In the genomic region with DNA sequence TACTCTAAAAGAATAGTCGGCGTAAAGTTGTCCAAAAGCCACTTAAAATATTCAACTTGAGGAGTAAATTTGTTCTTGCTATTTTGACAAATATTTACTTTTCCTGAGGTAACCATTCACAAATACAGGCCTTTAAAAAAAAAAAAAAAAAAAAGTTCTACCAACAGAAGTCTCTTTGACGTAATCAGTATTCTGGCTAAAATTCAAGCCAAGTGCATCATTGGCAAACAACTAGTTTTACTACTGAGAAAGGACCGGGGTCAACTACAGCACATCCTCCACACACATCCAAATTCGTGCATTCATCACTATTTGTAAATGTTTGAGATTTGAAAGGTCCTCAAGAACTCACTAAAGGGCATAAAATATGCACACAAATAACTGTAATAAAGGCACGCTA, we compare ENCODE assay signal across 11 cellular contexts. TPM values are rescaled to one million over a fixed set of nuclear protein-coding genes. Genes with fewer than 3 reads are reported as not detected.
DNase-seq lines count a peak whose midpoint lies in the region; ATAC-seq and TF ChIP-seq lines count a peak whose summit lies in the region.
"Had no signal": no experiment of that assay in that cellular context is flagged by ENCODE, and none has a peak within 500 bp of the region (broad histone marks: within the 10 kb centered on the region; RNA-seq: fewer than 3 reads in every experiment).

No MANE protein-coding gene starts in this region.

- H3K79me2 ChIP-seq in mesendoderm (ENCODE audit: control insufficient read depth, insufficient read depth, low read length) = peaks cover 40% of the 10 kb centered on the region

- peaks cover 18% of the 10 kb centered on the region for H3K4me1 ChIP-seq in ES-I3 (ENCODE audit: insufficient read depth, low read length)
- peaks cover 4% of the 10 kb centered on the region for H3K4me1 ChIP-seq in mesendoderm (ENCODE audit: control insufficient read depth, low read depth, low read length)

- H3K27me3 Mint-ChIP-seq in WTC11 (ENCODE audit: low read depth) = peaks cover 17% of the 10 kb centered on the region
- H3K27me3 Mint-ChIP-seq in progenitor cell of endocrine pancreas = peaks cover 17% of the 10 kb centered on the region

- H3K4me3 ChIP-seq in fibroblast of pulmonary artery (replicated peaks; ENCODE audit: low read depth, low read length) (no peak overlapping the region), mesendoderm (ENCODE audit: low read length) (no peak overlapping the region)

- no peak overlapping the region for H3K56ac ChIP-seq in mesendoderm (ENCODE audit: low read length)

- no peak for ATAC-seq in WTC11

- peaks cover 7% of the 10 kb centered on the region for H3K36me3 Mint-ChIP-seq in WTC11
- H3K36me3 Mint-ChIP-seq in progenitor cell of endocrine pancreas (ENCODE audit: insufficient read depth) = peaks cover 2% of the 10 kb centered on the region

- no peak overlapping the region for H2AK5ac ChIP-seq in mesendoderm (ENCODE audit: low read length)

- peaks cover 5% of the 10 kb centered on the region; the same call in 1 of the 2 replicates for H3K36me3 ChIP-seq in ES-I3 (ENCODE audit: insufficient read depth, low read length)
- H3K36me3 ChIP-seq in mesendoderm (ENCODE audit: control insufficient read depth, insufficient read depth, low read length) = no peaks in the 10 kb centered on the region

- no peak overlapping the region for H2BK15ac ChIP-seq in mesendoderm (replicated peaks; ENCODE audit: low read depth)

- H3K23ac ChIP-seq in mesendoderm (ENCODE audit: low read length) = no peak overlapping the region

- H4K8ac ChIP-seq in mesendoderm (ENCODE audit: low read depth, low read length) = no peak overlapping the region

- no peak overlapping the region for H2BK5ac ChIP-seq in mesendoderm (ENCODE audit: low read length)

- H3K9me3 Mint-ChIP-seq in WTC11 (no peaks in the 10 kb centered on the region), progenitor cell of endocrine pancreas (ENCODE audit: low read depth) (no peaks in the 10 kb centered on the region)

- peaks cover 6% of the 10 kb centered on the region for H3K79me1 ChIP-seq in mesendoderm (ENCODE audit: low read length)

- H3K18ac ChIP-seq in mesendoderm (ENCODE audit: low read length) = no peak overlapping the region

- H3K27ac Mint-ChIP-seq in WTC11 (no peak overlapping the region), progenitor cell of endocrine pancreas (no peak overlapping the region)

- WGBS in mesendoderm (ENCODE audit: extremely low coverage, insufficient coverage, low lambda C conversion rate) = no CpG with 5 or more reads among the region's 6 CpGs

- no peaks in the 10 kb centered on the region for H3K27me3 ChIP-seq in mesendoderm (ENCODE audit: insufficient read depth, low read length, poor library complexity)

- no peak overlapping the region for H3K4me2 ChIP-seq in mesendoderm (ENCODE audit: low read length)

- CTCF ChIA-PET in WTC11 (lab: Charles Lee) = interaction anchor here (0.6 to 3.4 kb wide), 3 partner anchors 13 to 325 kb away, joined by 3 to 15 read pairs (median 4); no protein-coding TSS in a partner anchor

- no peak overlapping the region for H2BK120ac ChIP-seq in mesendoderm (ENCODE audit: low read depth, low read length)

- H3K27ac ChIP-seq in mesendoderm (ENCODE audit: low read depth, low read length) = no peak overlapping the region

- H3K9ac ChIP-seq in ES-I3 (ENCODE audit: low read depth, low read length) (peak overlapping the region; percentile 3; the same call in 1 of the 2 replicates), mesendoderm (ENCODE audit: low read length) (no peak overlapping the region)

- peaks cover 35% of the 10 kb centered on the region for H3K4me1 Mint-ChIP-seq in WTC11
- H3K4me1 Mint-ChIP-seq in progenitor cell of endocrine pancreas (ENCODE audit: low read depth) = peaks cover 14% of the 10 kb centered on the region

- DNase-seq in WTC11 (ENCODE audit: low spot score) (no peak), fibroblast of pulmonary artery (ENCODE audit: low read depth) (peak; percentile 65), progenitor cell of endocrine pancreas (ENCODE audit: low spot score, unreplicated experiment) (no peak), mesendoderm (no peak), amygdala (lab: John Stamatoyannopoulos, UW) (no peak), SHP77 treated with DMSO at 0.1 percent for 48 hours (lab: John Stamatoyannopoulos, UW) (no peak)
- no peak for DNase-seq in stimulated activated naive CD4-positive, alpha-beta T cell treated with Interleukin-2 at 50 U/mL for 16 hours (lab: John Stamatoyannopoulos, UW)
- DNase-seq: NCI-H1092 treated with DMSO at 0.1 percent for 48 hours; stimulated activated CD4-positive, alpha-beta T cell treated with anti-CD3 and anti-CD28 coated beads, Interleukin-4, amount 100 ng/mL, for 24 hours had no signal

- TF ChIP-seq CTCF in WTC11 (IDR thresholded peaks at IDR 0.05) = no peak
- no peak for TF ChIP-seq CTCF in fibroblast of pulmonary artery (IDR thresholded peaks at IDR 0.05; ENCODE audit: low read length, missing control alignments)
- TF ChIP-seq CTCF in progenitor cell of endocrine pancreas (IDR thresholded peaks at IDR 0.05; ENCODE audit: unreplicated experiment) = no peak

- H3K4me3 Mint-ChIP-seq in WTC11 (peak overlapping the region; percentile 61), progenitor cell of endocrine pancreas (ENCODE audit: low read depth) (peak overlapping the region; percentile 34)

- POLR2A ChIA-PET in WTC11 (lab: Charles Lee) = interaction anchor here (0.7 kb wide), 1 partner anchor 1263 kb away, joined by 10 read pairs; the partner anchor contains the start of gene BUB3

- H3K9me3 ChIP-seq in ES-I3 (ENCODE audit: control insufficient read depth, insufficient read depth, low read length) = no peaks in the 10 kb centered on the region

- no peak overlapping the region for H3K4ac ChIP-seq in mesendoderm (ENCODE audit: low read depth, low read length)

- no peak overlapping the region for H4K5ac ChIP-seq in mesendoderm (ENCODE audit: low read length)

TF ChIP-seq in WTC11, 78 proteins besides CTCF, POLR2A, EP300 and RAD21:
- TF ChIP-seq TEAD4 (CRISPR knock-in tag; IDR thresholded peaks at IDR 0.05) (no peak), JUN (CRISPR knock-in tag; IDR thresholded peaks at IDR 0.05) (no peak), SP1 (CRISPR knock-in tag; conservative IDR thresholded peaks at IDR 0.05) (no peak), ELF4 (CRISPR knock-in tag; IDR thresholded peaks at IDR 0.05; ENCODE audit: low read depth) (no peak), NFYB (CRISPR knock-in tag; conservative IDR thresholded peaks at IDR 0.05; ENCODE audit: low read depth) (no peak), FOXP1 (CRISPR knock-in tag; IDR thresholded peaks at IDR 0.05; ENCODE audit: borderline replicate concordance) (no peak), ZNF232 (CRISPR knock-in tag; IDR thresholded peaks at IDR 0.05) (no peak), FOXJ3 (CRISPR knock-in tag; IDR thresholded peaks at IDR 0.05; ENCODE audit: borderline replicate concordance) (no peak), TP53 (CRISPR knock-in tag; IDR thresholded peaks at IDR 0.05) (no peak), CBFB (CRISPR knock-in tag; IDR thresholded peaks at IDR 0.05; ENCODE audit: low read depth) (no peak), ZBTB21 (CRISPR knock-in tag; IDR thresholded peaks at IDR 0.05; ENCODE audit: borderline replicate concordance) (no peak)
- TF ChIP-seq, protein P1, sequence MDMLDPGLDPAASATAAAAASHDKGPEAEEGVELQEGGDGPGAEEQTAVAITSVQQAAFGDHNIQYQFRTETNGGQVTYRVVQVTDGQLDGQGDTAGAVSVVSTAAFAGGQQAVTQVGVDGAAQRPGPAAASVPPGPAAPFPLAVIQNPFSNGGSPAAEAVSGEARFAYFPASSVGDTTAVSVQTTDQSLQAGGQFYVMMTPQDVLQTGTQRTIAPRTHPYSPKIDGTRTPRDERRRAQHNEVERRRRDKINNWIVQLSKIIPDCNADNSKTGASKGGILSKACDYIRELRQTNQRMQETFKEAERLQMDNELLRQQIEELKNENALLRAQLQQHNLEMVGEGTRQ (CRISPR knock-in tag; IDR thresholded peaks at IDR 0.05) = no peak
- TF ChIP-seq, protein P2, sequence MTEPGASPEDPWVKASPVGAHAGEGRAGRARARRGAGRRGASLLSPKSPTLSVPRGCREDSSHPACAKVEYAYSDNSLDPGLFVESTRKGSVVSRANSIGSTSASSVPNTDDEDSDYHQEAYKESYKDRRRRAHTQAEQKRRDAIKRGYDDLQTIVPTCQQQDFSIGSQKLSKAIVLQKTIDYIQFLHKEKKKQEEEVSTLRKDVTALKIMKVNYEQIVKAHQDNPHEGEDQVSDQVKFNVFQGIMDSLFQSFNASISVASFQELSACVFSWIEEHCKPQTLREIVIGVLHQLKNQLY (CRISPR knock-in tag; IDR thresholded peaks at IDR 0.05) = no peak

RNA-seq across cellular contexts. Expression of gene OAT, which starts 2.0 kb away (rescaled TPM):
- total RNA-seq in WTC11 (2021) = 96.1 to 117 TPM (median 97.4 TPM) in 3 replicates
- 35.0 and 37.1 TPM in 2 replicates for total RNA-seq in progenitor cell of endocrine pancreas
- 98.1 TPM for polyA plus RNA-seq in mesendoderm (2013, experiment 1 of 2)
- 97.6 TPM for polyA plus RNA-seq in mesendoderm (2013, experiment 2 of 2)

RNA-seq across cellular contexts. Expression of gene NKX1-2, which starts 33.1 kb away (rescaled TPM):
- 30.8 to 57.7 TPM (median 31.0 TPM) in 3 replicates for total RNA-seq in WTC11 (2021)
- not detected in 2 replicates for total RNA-seq in progenitor cell of endocrine pancreas
- 53.0 TPM for polyA plus RNA-seq in mesendoderm (2013, experiment 1 of 2)
- polyA plus RNA-seq in mesendoderm (2013, experiment 2 of 2) = 54.5 TPM
- total RNA-seq: lung microvascular endothelial cell had no signal

RNA-seq across cellular contexts. Expression of gene LHPP, which starts 44.9 kb away (rescaled TPM):
- total RNA-seq in WTC11 (2021) = 33.2 to 42.4 TPM (median 41.1 TPM) in 3 replicates
- 15.2 and 16.9 TPM in 2 replicates for total RNA-seq in progenitor cell of endocrine pancreas
- 8.5 TPM for polyA plus RNA-seq in mesendoderm (2013, experiment 1 of 2)
- 8.8 TPM for polyA plus RNA-seq in mesendoderm (2013, experiment 2 of 2)

Comparison
In these comparisons a context has a peak if more than half of its experiments do, and no peak if none do; other contexts are left out.
1. RNA of gene NKX1-2, which starts 33.1 kb away (total RNA-seq): 30.8 to 57.7 TPM in WTC11; not detected in progenitor cell of endocrine pancreas; every median in the first group is over 10 times any median in the second.